In the genomic region with DNA sequence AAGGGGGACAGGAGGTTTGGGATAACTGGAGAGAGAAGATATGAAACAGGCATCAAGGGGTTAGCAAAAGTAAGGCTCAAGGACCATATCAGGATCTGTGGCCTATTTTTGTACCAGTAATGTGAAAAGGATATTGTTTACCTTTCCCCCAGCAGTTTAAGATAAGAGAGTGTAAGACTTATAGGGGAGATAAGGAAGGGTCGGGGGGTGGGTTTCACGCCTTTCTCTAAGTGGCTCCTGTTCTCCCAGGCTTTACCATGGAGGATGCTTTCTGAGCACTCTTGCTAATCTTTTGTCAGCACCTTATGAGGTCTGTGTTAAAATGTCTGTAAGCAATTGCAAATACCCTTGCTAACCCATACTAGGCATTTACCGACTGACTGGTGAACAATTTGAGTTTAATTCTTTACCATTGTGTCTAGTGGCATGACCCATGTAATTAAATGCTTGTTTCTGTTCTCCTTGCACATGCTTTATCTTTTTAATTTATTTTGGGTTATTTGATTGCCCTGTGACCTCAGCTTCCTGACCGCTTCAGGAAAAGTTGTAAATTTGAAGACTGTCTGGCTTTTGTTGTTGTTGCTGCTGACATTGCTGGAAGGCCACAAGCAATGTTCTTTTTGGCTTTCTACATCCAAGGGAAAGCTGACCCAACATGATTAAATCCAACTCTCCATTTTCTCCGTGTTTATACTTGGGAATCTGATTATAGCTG, we compare ENCODE assay signal across 1 cellular context. TPM values are rescaled to one million over a fixed set of nuclear protein-coding genes. Genes with fewer than 3 reads are reported as not detected.
"Had no signal": no experiment of that assay in that cellular context is flagged by ENCODE, and none has a peak within 500 bp of the region (broad histone marks: within the 10 kb centered on the region; RNA-seq: fewer than 3 reads in every experiment).

No MANE protein-coding gene starts in this region.

RNA-seq across cellular contexts. Expression of a gene that starts 12.6 kb away (rescaled TPM):
- total RNA-seq: HepG2 had no signal
- polyA plus RNA-seq: HepG2 had no signal
